ENCODE assay signal across 15 cellular contexts in genomic region chr5:77028631-77029375, GRCh38. TPM values are rescaled to one million over a fixed set of nuclear protein-coding genes. Genes with fewer than 3 reads are reported as not detected.
A peak's percentile ranks its signal among the peaks of the same experiment; 100 is the strongest.
DNase-seq lines count a peak whose midpoint lies in the region; ATAC-seq, FAIRE-seq and TF ChIP-seq lines count a peak whose summit lies in the region.
"Had no signal": no experiment of that assay in that cellular context is flagged by ENCODE, and none has a peak within 500 bp of the region (broad histone marks: within the 10 kb centered on the region; RNA-seq: fewer than 3 reads in every experiment).

No MANE protein-coding gene starts in this region.

- H2AFZ ChIP-seq in HepG2 (ENCODE audit: low read length) = no peak overlapping the region

- no peaks in the 10 kb centered on the region; a peak in 2 of 5 replicates for H3K27me3 ChIP-seq in HepG2 (ENCODE audit: control insufficient read depth in 1 of 2, insufficient read depth in 2 of 2, low read length in 2 of 2)
- H3K27me3 ChIP-seq in right lobe of liver = no peaks in the 10 kb centered on the region
- H3K27me3 ChIP-seq: body of pancreas, ovary had no signal

- no peak for TF ChIP-seq POLR2A in HepG2 (IDR thresholded peaks at IDR 0.05; ENCODE audit: insufficient read depth in 1 of 2, low read depth in 2 of 2, low read length in 2 of 2)
- TF ChIP-seq POLR2A in right lobe of liver (IDR thresholded peaks at IDR 0.05) = no peak

- TF ChIP-seq CTCF in HepG2 (CRISPR knock-in tag; IDR thresholded peaks at IDR 0.05) (no peak), right lobe of liver (IDR thresholded peaks at IDR 0.05) (no peak), GM20000 (IDR thresholded peaks at IDR 0.05; ENCODE audit: extremely low read depth, missing control alignments) (no peak), GM10248 (IDR thresholded peaks at IDR 0.05; ENCODE audit: control extremely low read depth, extremely low read depth, low read depth, missing control alignments) (no peak)

- peaks cover 13% of the 10 kb centered on the region; the same call in 1 of the 2 replicates for H3K9me3 ChIP-seq in HepG2 (ENCODE audit: low read length)
- H3K9me3 ChIP-seq in right lobe of liver = no peaks in the 10 kb centered on the region
- H3K9me3 ChIP-seq: lower lobe of right lung, ovary had no signal

- no peak overlapping the region for H3K27ac ChIP-seq in HepG2 (ENCODE audit: extremely low read length, insufficient read depth, low read length)
- no peak overlapping the region for H3K27ac ChIP-seq in right lobe of liver

- intact Hi-C loops in HepG2 (cut with micrococcal nuclease; ENCODE audit: unreplicated experiment) = no loop called here
- intact Hi-C loops in right lobe of liver (cut with DNase I) = no loop called here

- H3K4me3 ChIP-seq in HepG2 (replicated peaks in 1 of 3; ENCODE audit: insufficient read depth in 1 of 3, low read depth in 2 of 3, low read length in 3 of 3) = no peak overlapping the region
- no peak overlapping the region for H3K4me3 ChIP-seq in right lobe of liver
- H3K4me3 ChIP-seq: body of pancreas, ovary had no signal

- in situ Hi-C loops in HepG2 (cut with HindIII; ENCODE audit: extremely low pct_ligation_motif_present, low pct_unique_long_range_greater_than_20kb) = no loop called here

- no peak for TF ChIP-seq EP300 in HepG2 (IDR thresholded peaks at IDR 0.05; ENCODE audit: low read depth in 2 of 2, low read length in 2 of 2)
- TF ChIP-seq EP300 in HepG2 (CRISPR knock-in tag; IDR thresholded peaks at IDR 0.05; ENCODE audit: borderline replicate concordance) = no peak

- no peaks in the 10 kb centered on the region for H3K27me3 Mint-ChIP-seq in activated naive CD8-positive, alpha-beta T cell treated with anti-CD3 and anti-CD28 coated beads, Interleukin-2, amount 50 U/mL, for 24 hours
- H3K27me3 Mint-ChIP-seq in naive B cell = peaks cover 5 to 10% (median 8%) of the 10 kb centered on the region in 3 donors

- peaks cover 33% of the 10 kb centered on the region for H3K4me1 Mint-ChIP-seq in activated naive CD8-positive, alpha-beta T cell treated with anti-CD3 and anti-CD28 coated beads, Interleukin-2, amount 50 U/mL, for 24 hours
- peaks cover 17 to 35% (median 25%) of the 10 kb centered on the region in 3 donors for H3K4me1 Mint-ChIP-seq in naive B cell

- no peak for TF ChIP-seq RAD21 in HepG2 (CRISPR knock-in tag; IDR thresholded peaks at IDR 0.05)

- peak overlapping the region; percentile 22 for H3K4me3 Mint-ChIP-seq in activated naive CD8-positive, alpha-beta T cell treated with anti-CD3 and anti-CD28 coated beads, Interleukin-2, amount 50 U/mL, for 24 hours
- peak overlapping the region in 7 of 8 donors; percentile 63 to 98 (median 92) for H3K4me3 Mint-ChIP-seq in naive B cell

- peaks cover 27% of the 10 kb centered on the region for H3K36me3 Mint-ChIP-seq in activated naive CD8-positive, alpha-beta T cell treated with anti-CD3 and anti-CD28 coated beads, Interleukin-2, amount 50 U/mL, for 24 hours (ENCODE audit: low read depth)
- peaks cover 0 to 24% of the 10 kb centered on the region in 2 donors for H3K36me3 Mint-ChIP-seq in naive B cell

- FAIRE-seq in HepG2 (lab: Jason Lieb, UNC) = no peak

- H3K9ac ChIP-seq in HepG2 (ENCODE audit: insufficient read depth, low read depth, low read length) = no peak overlapping the region

- no peaks in the 10 kb centered on the region for H3K36me3 ChIP-seq in HepG2 (replicated peaks in 1 of 2; ENCODE audit: control insufficient read depth in 1 of 2, insufficient read depth in 2 of 2, low read length in 2 of 2)
- no peaks in the 10 kb centered on the region for H3K36me3 ChIP-seq in right lobe of liver
- H3K36me3 ChIP-seq: lower lobe of right lung, ovary had no signal

- 50% methylated on average over 4 of the region's 4 CpGs for WGBS in HepG2 (ENCODE audit: low lambda C conversion rate)
- WGBS in right lobe of liver (ENCODE audit: insufficient coverage, low coverage, low lambda C conversion rate, missing lambda C conversion rate) = 88% methylated on average over 2 of the region's 4 CpGs

- no peak for DNase-seq in HepG2 (ENCODE audit: low spot score)
- DNase-seq in right lobe of liver = no peak
- no peak for DNase-seq in activated naive CD8-positive, alpha-beta T cell treated with anti-CD3 and anti-CD28 coated beads, Interleukin-2, amount 50 U/mL, for 24 hours
- no peak for DNase-seq in naive B cell
- no peak for DNase-seq in NCI-H774 (lab: John Stamatoyannopoulos, UW)
- DNase-seq in GM20000 (ENCODE audit: low spot score) = no peak
- no peak for DNase-seq in GM10248 (ENCODE audit: extremely low spot score)
- DNase-seq: activated CD4-positive, alpha-beta T cell treated with anti-CD3 and anti-CD28 coated beads for 1 hour; body of pancreas; lower lobe of right lung; NCI-H146; NCI-H524; ovary; stimulated activated naive CD8-positive, alpha-beta T cell treated with anti-CD3 and anti-CD28 coated beads, Interleukin-15, Interleukin-2, amounts not matched to agents 100 U/mL and 50 U/mL, for 24 hours had no signal

- peaks cover 16% of the 10 kb centered on the region for H3K79me2 ChIP-seq in HepG2 (ENCODE audit: insufficient read depth, low read length)

- no TSS peak for BruUV-seq in HepG2 (replicated peaks; lab: Mats Ljungman, UMichigan)

- peak overlapping the region; percentile 93 for H3K27ac Mint-ChIP-seq in activated naive CD8-positive, alpha-beta T cell treated with anti-CD3 and anti-CD28 coated beads, Interleukin-2, amount 50 U/mL, for 24 hours
- peak overlapping the region in 3 of 6 donors; percentile 5 to 35 (median 35) for H3K27ac Mint-ChIP-seq in naive B cell

- H3K4me1 ChIP-seq in HepG2 (ENCODE audit: insufficient read depth, low read length) = peaks cover 31% of the 10 kb centered on the region
- peaks cover 0 to 10% (median 4%) of the 10 kb centered on the region in 4 donors for H3K4me1 ChIP-seq in right lobe of liver

- no peaks in the 10 kb centered on the region for H4K20me1 ChIP-seq in HepG2 (ENCODE audit: insufficient read depth, low read length)

- ATAC-seq in HepG2 = no peak
- no peak for ATAC-seq in right lobe of liver
- ATAC-seq in activated naive CD8-positive, alpha-beta T cell treated with anti-CD3 and anti-CD28 coated beads, Interleukin-2, amount 50 U/mL, for 24 hours = no peak
- ATAC-seq in naive B cell (ENCODE audit: low read depth in 2 of 2) = no peak
- ATAC-seq in GM21717 (IDR thresholded peaks at IDR 0.05; ENCODE audit: unreplicated experiment) = no peak
- ATAC-seq: body of pancreas; lower lobe of right lung; stimulated activated naive CD8-positive, alpha-beta T cell treated with anti-CD3 and anti-CD28 coated beads, Interleukin-15, Interleukin-2, amounts not matched to agents 100 U/mL and 50 U/mL, for 24 hours had no signal

- CTCF ChIA-PET in HepG2 (lab: Yijun Ruan, JAX; ENCODE audit: low intra/inter-chr PET ratio, low total read pairs) = no interaction called here
- CTCF ChIA-PET in GM10248 (lab: Yijun Ruan, JAX) = no interaction called here

- H3K4me2 ChIP-seq in HepG2 (ENCODE audit: low read depth, low read length) = no peak overlapping the region

- POLR2A ChIA-PET in HepG2 (lab: Yijun Ruan, JAX) (no interaction called here), GM10248 (lab: Yijun Ruan, JAX) (no interaction called here)

- peaks cover 19% of the 10 kb centered on the region for H3K9me3 Mint-ChIP-seq in activated naive CD8-positive, alpha-beta T cell treated with anti-CD3 and anti-CD28 coated beads, Interleukin-2, amount 50 U/mL, for 24 hours
- H3K9me3 Mint-ChIP-seq in naive B cell = peaks cover 10 to 22% (median 13%) of the 10 kb centered on the region in 7 donors

RNA-seq across cellular contexts. Expression of gene AGGF1, which starts 1.4 kb away (rescaled TPM):
- total RNA-seq in HepG2 (2016; rRNA removed; fragmentation: Illumina TruSeq; extraction: Trizol) (15.5 and 20.2 TPM in 2 replicates), right lobe of liver (10 to 100 TPM in 5 of 6 experiments, 1 to 10 TPM in 1; 9.1 to 15.3 (median 11.4) TPM)
- 1.0 and 1.4 TPM in 2 replicates for total RNA-seq in HepG2 (2016; cell fraction: cytosol; rRNA removed; fragmentation: Illumina TruSeq; extraction: Trizol; ENCODE audit: low read depth)
- total RNA-seq in HepG2 (2016; cell fraction: insoluble cytoplasmic fraction; rRNA removed; fragmentation: Illumina TruSeq; extraction: Trizol) = 16.1 and 23.0 TPM in 2 replicates
- total RNA-seq in HepG2 (2016; cell fraction: membrane; rRNA removed; fragmentation: Illumina TruSeq; extraction: Trizol) = 7.4 TPM in 2 replicates
- total RNA-seq in HepG2 (2016; cell fraction: nucleus; rRNA removed; fragmentation: Illumina TruSeq; extraction: Trizol) = 13.2 and 13.5 TPM in 2 replicates
- polyA plus RNA-seq in HepG2 (2011; rRNA removed) (10.7 and 12.9 TPM in 2 replicates), naive B cell (ENCODE audit: low read depth in 6 of 6) (10 to 100 TPM; 15.9 to 33.1 (median 24.0) TPM)
- 3.9 and 6.7 TPM in 2 replicates for polyA plus RNA-seq in HepG2 (2011; cell fraction: cytosol; rRNA removed)
- 7.2 and 8.0 TPM in 2 replicates for polyA plus RNA-seq in HepG2 (2011; cell fraction: nucleus; rRNA removed)
- polyA plus RNA-seq in HepG2 (2012) = 8.7 and 11.1 TPM in 2 replicates
- 0.70 and 0.80 TPM in 2 replicates for polyA plus RNA-seq in HepG2 (2016; cell fraction: cytosol; fragmentation: Illumina TruSeq; extraction: Trizol; ENCODE audit: low read depth)
- 19.1 and 20.5 TPM in 2 replicates for polyA plus RNA-seq in HepG2 (2016; cell fraction: insoluble cytoplasmic fraction; fragmentation: Illumina TruSeq; extraction: Trizol; ENCODE audit: low read depth)
- polyA plus RNA-seq in HepG2 (2016; cell fraction: membrane; fragmentation: Illumina TruSeq; extraction: Trizol; ENCODE audit: low read depth) = 3.2 TPM in 2 replicates
- 15.3 and 16.1 TPM in 2 replicates for polyA plus RNA-seq in HepG2 (2016; cell fraction: nucleus; fragmentation: Illumina TruSeq; extraction: Trizol; ENCODE audit: insufficient read depth, low read depth)
- 10.6 and 10.9 TPM in 2 replicates for polyA minus RNA-seq in HepG2 (2011; rRNA and poly(A)+ RNA removed; ENCODE audit: low replicate concordance)
- 7.3 and 8.7 TPM in 2 replicates for polyA minus RNA-seq in HepG2 (2011; cell fraction: cytosol; rRNA and poly(A)+ RNA removed)
- 15.2 and 18.8 TPM in 2 replicates for polyA minus RNA-seq in HepG2 (2011; cell fraction: nucleus; rRNA and poly(A)+ RNA removed)

RNA-seq across cellular contexts. Expression of gene ZBED3, which starts 58.3 kb away (rescaled TPM):
- 2.3 and 3.1 TPM in 2 replicates for total RNA-seq in HepG2 (2016; rRNA removed; fragmentation: Illumina TruSeq; extraction: Trizol)
- 0.20 and 0.53 TPM in 2 replicates for total RNA-seq in HepG2 (2016; cell fraction: cytosol; rRNA removed; fragmentation: Illumina TruSeq; extraction: Trizol; ENCODE audit: low read depth)
- 2.0 and 2.4 TPM in 2 replicates for total RNA-seq in HepG2 (2016; cell fraction: insoluble cytoplasmic fraction; rRNA removed; fragmentation: Illumina TruSeq; extraction: Trizol)
- 1.4 and 1.5 TPM in 2 replicates for total RNA-seq in HepG2 (2016; cell fraction: membrane; rRNA removed; fragmentation: Illumina TruSeq; extraction: Trizol)
- 5.1 and 6.3 TPM in 2 replicates for total RNA-seq in HepG2 (2016; cell fraction: nucleus; rRNA removed; fragmentation: Illumina TruSeq; extraction: Trizol)
- 7.6 and 8.1 TPM in 2 replicates for polyA plus RNA-seq in HepG2 (2011; rRNA removed)
- polyA plus RNA-seq in HepG2 (2011; cell fraction: cytosol; rRNA removed) = 4.7 and 6.2 TPM in 2 replicates
- polyA plus RNA-seq in HepG2 (2011; cell fraction: nucleus; rRNA removed) = 4.6 and 6.0 TPM in 2 replicates
- polyA plus RNA-seq in HepG2 (2012) = 3.8 and 5.2 TPM in 2 replicates
- 1.1 and 1.8 TPM in 2 replicates for polyA plus RNA-seq in HepG2 (2016; cell fraction: cytosol; fragmentation: Illumina TruSeq; extraction: Trizol; ENCODE audit: low read depth)
- polyA plus RNA-seq in HepG2 (2016; cell fraction: insoluble cytoplasmic fraction; fragmentation: Illumina TruSeq; extraction: Trizol; ENCODE audit: low read depth) = 11.7 and 16.1 TPM in 2 replicates
- 4.1 and 4.6 TPM in 2 replicates for polyA plus RNA-seq in HepG2 (2016; cell fraction: membrane; fragmentation: Illumina TruSeq; extraction: Trizol; ENCODE audit: low read depth)
- polyA plus RNA-seq in HepG2 (2016; cell fraction: nucleus; fragmentation: Illumina TruSeq; extraction: Trizol; ENCODE audit: insufficient read depth, low read depth) = 16.2 and 16.8 TPM in 2 replicates
- 8.2 and 20.9 TPM in 2 replicates for polyA minus RNA-seq in HepG2 (2011; rRNA and poly(A)+ RNA removed; ENCODE audit: low replicate concordance)
- 2.1 and 2.5 TPM in 2 replicates for polyA minus RNA-seq in HepG2 (2011; cell fraction: cytosol; rRNA and poly(A)+ RNA removed)
- 6.3 and 6.8 TPM in 2 replicates for polyA minus RNA-seq in HepG2 (2011; cell fraction: nucleus; rRNA and poly(A)+ RNA removed)
- total RNA-seq in right lobe of liver = 10 to 100 TPM in 3 of 6 experiments, 1 to 10 TPM in 3; 3.6 to 29.4 (median 11.0) TPM
- polyA plus RNA-seq in naive B cell (ENCODE audit: low read depth in 6 of 6) = under 1 TPM in 5 of 6 donors, not detected in 1; 0.28 to 0.49 (median 0.39) TPM
